9 cellular contexts compared by ENCODE assay signal in the genomic region with DNA sequence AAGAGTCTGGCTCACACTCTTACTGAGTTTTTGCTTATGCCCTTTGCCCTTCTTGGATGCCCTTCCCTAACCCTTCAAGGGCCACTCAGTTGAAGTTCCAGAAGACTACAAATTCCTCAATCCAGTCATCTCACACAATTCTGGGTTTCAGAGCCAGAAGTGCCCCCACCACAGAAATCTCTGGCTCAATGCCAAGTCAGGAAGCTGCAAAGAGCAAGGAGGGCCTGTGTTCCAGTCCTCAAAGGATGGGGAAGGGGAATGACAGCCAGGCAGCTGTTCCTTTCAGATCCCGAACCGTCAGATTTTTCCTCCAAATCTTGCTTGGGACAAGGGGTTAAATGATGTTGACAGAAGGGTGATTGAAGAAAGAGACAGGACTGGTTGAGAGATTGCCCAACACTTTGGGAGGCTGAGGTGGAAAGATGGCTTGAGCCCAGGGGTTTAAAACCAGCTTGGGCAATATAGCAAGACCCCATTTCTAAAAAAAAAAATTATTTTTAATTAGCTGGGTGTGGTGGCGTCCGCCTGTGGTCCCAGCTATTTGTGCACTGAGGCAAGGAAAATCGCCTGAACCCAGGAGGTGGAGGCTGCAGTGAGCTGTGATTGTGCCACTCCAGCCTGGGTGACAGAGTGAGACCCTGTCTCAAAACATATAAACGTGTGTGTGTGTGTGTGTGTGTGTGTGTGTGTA. TPM values are rescaled to one million over a fixed set of nuclear protein-coding genes. Genes with fewer than 3 reads are reported as not detected.
DNase-seq lines count a peak whose midpoint lies in the region; ATAC-seq and TF ChIP-seq lines count a peak whose summit lies in the region.
"Had no signal": no experiment of that assay in that cellular context is flagged by ENCODE, and none has a peak within 500 bp of the region (broad histone marks: within the 10 kb centered on the region; RNA-seq: fewer than 3 reads in every experiment).

No MANE protein-coding gene starts in this region.

- H3K4me1 Mint-ChIP-seq in CD14-positive monocyte (peaks cover 19% of the 10 kb centered on the region), naive B cell (peaks cover 0 to 14% (median 12%) of the 10 kb centered on the region in 3 donors)

- peaks cover 2 to 18% (median 6%) of the 10 kb centered on the region in 3 donors for H3K27me3 Mint-ChIP-seq in CD14-positive monocyte (ENCODE audit: low read depth in 3 of 3)
- H3K27me3 Mint-ChIP-seq in naive B cell, result no peaks in the 10 kb centered on the region

- TF ChIP-seq CTCF in CD14-positive monocyte (IDR thresholded peaks at IDR 0.05), result no peak
- TF ChIP-seq CTCF in HFF-Myc (IDR thresholded peaks at IDR 0.05; ENCODE audit: low read depth, low read length, missing control alignments), result no peak
- no peak for TF ChIP-seq CTCF in brain microvascular endothelial cell (IDR thresholded peaks at IDR 0.05; ENCODE audit: low read depth, low read length, missing control alignments)

- peak overlapping the region; percentile 79 for H3K4me3 ChIP-seq in HFF-Myc (replicated peaks; ENCODE audit: low read depth, low read length)
- peak overlapping the region; percentile 62 for H3K4me3 ChIP-seq in brain microvascular endothelial cell (ENCODE audit: low read depth, low read length)

- H3K36me3 Mint-ChIP-seq in CD14-positive monocyte, result peaks cover 16 to 18% of the 10 kb centered on the region in 2 donors
- no peaks in the 10 kb centered on the region for H3K36me3 Mint-ChIP-seq in naive B cell

- H3K9me3 Mint-ChIP-seq in CD14-positive monocyte (peaks cover 0 to 3% (median 0%) of the 10 kb centered on the region in 7 donors), naive B cell (no peaks in the 10 kb centered on the region)

- no peak overlapping the region for H3K27ac ChIP-seq in brain microvascular endothelial cell

- H3K36me3 ChIP-seq in brain microvascular endothelial cell (replicated peaks), result no peaks in the 10 kb centered on the region

- no peaks in the 10 kb centered on the region for H3K27me3 ChIP-seq in brain microvascular endothelial cell (replicated peaks)

- intact Hi-C loops in CD14-positive monocyte (cut with micrococcal nuclease), result no loop called here

- H3K27ac Mint-ChIP-seq in CD14-positive monocyte (peak overlapping the region in 1 of 7 donors; percentile 65), naive B cell (peak overlapping the region in 3 of 6 donors; percentile 18 to 60 (median 52))

- ATAC-seq in naive B cell (ENCODE audit: low read depth in 2 of 2) (no peak), GM18861 (IDR thresholded peaks at IDR 0.05; ENCODE audit: unreplicated experiment) (no peak)

- H3K4me3 Mint-ChIP-seq in CD14-positive monocyte, result peak overlapping the region; percentile 83 to 89
- H3K4me3 Mint-ChIP-seq in naive B cell, result peak overlapping the region; percentile 78 to 93 (median 84)

- in situ Hi-C loops in brain microvascular endothelial cell (cut with HindIII; ENCODE audit: low pct_ligation_motif_present, low sequenced_read_pairs), result no loop called here

- DNase-seq in CD14-positive monocyte (ENCODE audit: low spot score) (no peak), HFF-Myc (ENCODE audit: extremely low read depth, low read depth) (no peak), brain microvascular endothelial cell (no peak), naive B cell (no peak), ureter (ENCODE audit: low spot score) (no peak), GDM1 (lab: John Stamatoyannopoulos, UW) (no peak)
- no peak for DNase-seq in stimulated activated CD4-positive, alpha-beta T cell treated with anti-CD3 and anti-CD28 coated beads, Interleukin-4, amount 100 ng/mL, for 4 hours

RNA-seq across cellular contexts. Expression of a gene that starts 0.7 kb away (rescaled TPM):
- polyA plus RNA-seq in CD14-positive monocyte (not detected), naive B cell (ENCODE audit: low read depth in 6 of 6) (under 1 TPM in 5 of 6 donors, not detected in 1; 0.31 to 0.86 (median 0.74) TPM)
- 2.3 TPM for total RNA-seq in ureter
- total RNA-seq: HT1080 had no signal

RNA-seq across cellular contexts. Expression of a gene that starts 14.0 kb away (rescaled TPM):
- polyA plus RNA-seq in CD14-positive monocyte (1 to 10 TPM; 3.9 to 5.8 TPM), naive B cell (ENCODE audit: low read depth in 6 of 6) (10 to 100 TPM; 15.5 to 27.8 (median 20.3) TPM)
- total RNA-seq in ureter, result 11.8 TPM

RNA-seq across cellular contexts. Expression of a gene that starts 14.3 kb away (rescaled TPM):
- 1 to 10 TPM; 6.7 to 8.1 TPM for polyA plus RNA-seq in CD14-positive monocyte
- 10 to 100 TPM; 10.4 to 25.3 (median 18.7) TPM for polyA plus RNA-seq in naive B cell (ENCODE audit: low read depth in 6 of 6)
- 34.2 TPM for total RNA-seq in ureter
